In the genomic region with DNA sequence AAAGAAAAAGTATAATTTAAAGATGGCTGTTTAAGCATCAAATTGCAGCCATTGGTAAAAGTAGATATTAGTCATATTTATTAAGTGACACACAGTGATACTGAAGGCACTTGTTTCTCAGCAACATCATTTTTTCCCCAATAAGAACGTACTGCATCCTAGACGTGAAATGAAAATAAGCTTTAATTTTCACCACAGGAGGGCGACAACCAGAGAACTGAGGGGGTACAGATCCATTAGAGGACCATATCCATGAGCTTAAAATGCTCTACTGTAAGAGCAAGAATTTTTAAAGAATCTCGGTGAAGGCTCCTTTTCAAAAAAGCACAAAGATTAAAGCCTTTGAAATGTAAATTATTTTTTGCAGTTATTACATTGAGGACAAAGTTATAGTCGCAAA, we compare ENCODE assay signal across 1 cellular context.
TF ChIP-seq lines count a peak whose summit lies in the region.

No MANE protein-coding gene starts in this region.

TF ChIP-seq in HepG2, 621 proteins besides CTCF, POLR2A, EP300 and RAD21:
- TF ChIP-seq TP53 (CRISPR knock-in tag; conservative IDR thresholded peaks at IDR 0.05) (no peak), SNAPC2 (CRISPR knock-in tag; IDR thresholded peaks at IDR 0.05) (no peak), POLR2G (IDR thresholded peaks at IDR 0.05; ENCODE audit: low read depth, low read length) (no peak), CHD2 (IDR thresholded peaks at IDR 0.05; ENCODE audit: low read depth, low read length) (no peak), BCLAF1 (IDR thresholded peaks at IDR 0.05) (no peak), ZSCAN12 (CRISPR knock-in tag; IDR thresholded peaks at IDR 0.05) (no peak), DNMT1 (CRISPR knock-in tag; IDR thresholded peaks at IDR 0.05) (no peak), AGO2 (optimal IDR thresholded peaks at IDR 0.05; ENCODE audit: low read depth, low read length) (no peak), XRCC5 (optimal IDR thresholded peaks at IDR 0.05; ENCODE audit: low read length) (no peak), ZSCAN21 (CRISPR knock-in tag; IDR thresholded peaks at IDR 0.05; ENCODE audit: borderline replicate concordance) (no peak), MAX (IDR thresholded peaks at IDR 0.05) (no peak), ZNF556 (CRISPR knock-in tag; IDR thresholded peaks at IDR 0.05; ENCODE audit: borderline replicate concordance) (no peak)
- TF ChIP-seq, protein P1, sequence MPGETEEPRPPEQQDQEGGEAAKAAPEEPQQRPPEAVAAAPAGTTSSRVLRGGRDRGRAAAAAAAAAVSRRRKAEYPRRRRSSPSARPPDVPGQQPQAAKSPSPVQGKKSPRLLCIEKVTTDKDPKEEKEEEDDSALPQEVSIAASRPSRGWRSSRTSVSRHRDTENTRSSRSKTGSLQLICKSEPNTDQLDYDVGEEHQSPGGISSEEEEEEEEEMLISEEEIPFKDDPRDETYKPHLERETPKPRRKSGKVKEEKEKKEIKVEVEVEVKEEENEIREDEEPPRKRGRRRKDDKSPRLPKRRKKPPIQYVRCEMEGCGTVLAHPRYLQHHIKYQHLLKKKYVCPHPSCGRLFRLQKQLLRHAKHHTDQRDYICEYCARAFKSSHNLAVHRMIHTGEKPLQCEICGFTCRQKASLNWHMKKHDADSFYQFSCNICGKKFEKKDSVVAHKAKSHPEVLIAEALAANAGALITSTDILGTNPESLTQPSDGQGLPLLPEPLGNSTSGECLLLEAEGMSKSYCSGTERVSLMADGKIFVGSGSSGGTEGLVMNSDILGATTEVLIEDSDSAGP (CRISPR knock-in tag; IDR thresholded peaks at IDR 0.05; ENCODE audit: borderline replicate concordance), result no peak
